In the genomic region with DNA sequence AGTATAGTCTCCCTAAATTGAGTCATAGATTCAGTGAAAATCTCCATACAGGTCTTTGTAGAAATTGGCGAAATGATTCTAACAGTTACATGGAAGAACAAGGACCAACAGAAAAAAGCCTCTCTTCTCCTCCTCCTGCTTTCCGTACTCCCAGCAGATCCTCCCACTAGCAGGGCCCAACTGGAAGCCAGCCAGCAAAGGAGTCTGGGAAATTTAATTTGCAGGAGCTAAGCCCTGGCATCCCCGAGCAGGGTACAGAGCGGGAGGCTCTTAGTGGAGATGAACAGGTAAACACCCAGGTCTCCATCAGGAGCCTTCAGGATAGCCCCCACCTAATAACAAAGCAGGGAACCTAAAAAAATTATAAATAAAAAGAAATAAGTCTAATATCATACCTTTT, we compare ENCODE assay signal across 18 cellular contexts.
DNase-seq lines count a peak whose midpoint lies in the region; ATAC-seq lines count a peak whose summit lies in the region.
"Had no signal": no experiment of that assay in that cellular context is flagged by ENCODE, and none has a peak within 500 bp of the region (broad histone marks: within the 10 kb centered on the region; RNA-seq: fewer than 3 reads in every experiment).

No MANE protein-coding gene starts in this region.

- intact Hi-C loops in sciatic nerve (cut with DNase I) = no loop called here

- ATAC-seq in sciatic nerve = no peak
- ATAC-seq in GM19328 (IDR thresholded peaks at IDR 0.05; ENCODE audit: unreplicated experiment) = no peak
- ATAC-seq: A549, HCT116 had no signal

- DNase-seq in NCI-H1105 (lab: John Stamatoyannopoulos, UW) = peak; percentile 0
- DNase-seq in NCI-H1105 treated with DMSO at 0.1 percent for 48 hours (lab: John Stamatoyannopoulos, UW) = no peak
- peak; percentile 5 for DNase-seq in NCI-H345 (lab: John Stamatoyannopoulos, UW)
- DNase-seq in NCI-H345 treated with DMSO at 0.1 percent for 48 hours (lab: John Stamatoyannopoulos, UW; ENCODE audit: unreplicated experiment) = no peak
- peak; percentile 35 to 62 for DNase-seq in cerebellar nuclear complex (lab: John Stamatoyannopoulos, UW)
- peak; percentile 36 for DNase-seq in sciatic nerve (ENCODE audit: low spot score)
- DNase-seq in hypothalamus (lab: John Stamatoyannopoulos, UW) = no peak
- DNase-seq: AML-193; Caco-2; CD4-positive, alpha-beta T cell; DMS79; GF-D8; GOT3; H7; HFFc6 had no signal

Comparison
In these comparisons a context has a peak if more than half of its experiments do, and no peak if none do; other contexts are left out.
1. DNase-seq: peak in NCI-H1105 (single experiment), NCI-H345 (single experiment), cerebellar nuclear complex (2 of 2) and sciatic nerve (single experiment); none in NCI-H1105 treated with DMSO at 0.1 percent for 48 hours (single experiment), NCI-H345 treated with DMSO at 0.1 percent for 48 hours (single experiment) and hypothalamus (0 of 51).